18 cellular contexts compared by ENCODE assay signal in genomic region chr1:46798820-46799219, GRCh38. TPM values are rescaled to one million over a fixed set of nuclear protein-coding genes. Genes with fewer than 3 reads are reported as not detected.
A peak's percentile ranks its signal among the peaks of the same experiment; 100 is the strongest.
DNase-seq lines count a peak whose midpoint lies in the region; ATAC-seq and TF ChIP-seq lines count a peak whose summit lies in the region.
"Had no signal": no experiment of that assay in that cellular context is flagged by ENCODE, and none has a peak within 500 bp of the region (broad histone marks: within the 10 kb centered on the region; RNA-seq: fewer than 3 reads in every experiment).

Gene CYP4B1, plus strand, starts transcription at chr1:46799046. Its CDS starts 36 bp downstream, at chr1:46799082.

- peaks cover 0 to 3% of the 10 kb centered on the region in 2 donors for H3K9me3 Mint-ChIP-seq in effector memory CD8-positive, alpha-beta T cell
- H3K9me3 Mint-ChIP-seq: activated T-cell treated with anti-CD3 and anti-CD28 coated beads, Interleukin-2, amount 50 U/mL, for 72 hours; CD4-positive, alpha-beta T cell had no signal

- H3K9me3 ChIP-seq in left lung, result no peaks in the 10 kb centered on the region

- no peak within 1 kb of the TSS for H3K27ac Mint-ChIP-seq in effector memory CD8-positive, alpha-beta T cell
- H3K27ac Mint-ChIP-seq: CD4-positive, alpha-beta T cell had no signal

- ATAC-seq in left lung (peak; percentile 77), HG02623 (IDR thresholded peaks at IDR 0.05; ENCODE audit: unreplicated experiment) (no peak)
- ATAC-seq in effector memory CD8-positive, alpha-beta T cell (replicated peaks), result no peak
- ATAC-seq: activated T-cell treated with anti-CD3 and anti-CD28 coated beads, Interleukin-2, amount 50 U/mL, for 72 hours; HCT116 had no signal

- H3K27ac ChIP-seq in coronary artery, result peak within 1 kb of the TSS in 1 of 2 donors; percentile 69
- H3K27ac ChIP-seq in left lung, result peak within 1 kb of the TSS; percentile 5 to 33

- H3K4me3 Mint-ChIP-seq in effector memory CD8-positive, alpha-beta T cell, result no peak within 1 kb of the TSS
- H3K4me3 Mint-ChIP-seq: activated T-cell treated with anti-CD3 and anti-CD28 coated beads, Interleukin-2, amount 50 U/mL, for 72 hours; CD4-positive, alpha-beta T cell had no signal

- H3K36me3 ChIP-seq in left lung, result no peaks in the 10 kb centered on the region

- DNase-seq in GM03348 (ENCODE audit: low spot score) (peak; percentile 1), coronary artery (ENCODE audit: low spot score) (no peak), left lung (peak; percentile 80 to 82), SHP77 treated with DMSO at 0.1 percent for 48 hours (lab: John Stamatoyannopoulos, UW) (no peak), NCI-H1092 (lab: John Stamatoyannopoulos, UW) (no peak)
- DNase-seq in effector memory CD8-positive, alpha-beta T cell, result no peak
- DNase-seq: activated CD4-positive, alpha-beta T cell treated with anti-CD3 and anti-CD28 coated beads, Interleukin-2, amount 50 U/mL, for 4 hours; activated T-cell treated with anti-CD3 and anti-CD28 coated beads, Interleukin-2, amount 50 U/mL, for 72 hours; amniotic stem cell; CD4-positive, alpha-beta T cell; KG1; NCI-H1436 had no signal

- TF ChIP-seq CTCF in coronary artery (IDR thresholded peaks at IDR 0.05) (no peak), left lung (IDR thresholded peaks at IDR 0.05) (no peak), subcutaneous adipose tissue (IDR thresholded peaks at IDR 0.05; ENCODE audit: low read depth) (no peak)

- intact Hi-C loops in left lung (cut with DNase I), result no loop called here

- H3K4me1 Mint-ChIP-seq in effector memory CD8-positive, alpha-beta T cell (ENCODE audit: low read depth in 2 of 2), result no peaks in the 10 kb centered on the region

- peaks cover 3 to 9% of the 10 kb centered on the region in 2 donors for H3K4me1 ChIP-seq in left lung

- no peaks in the 10 kb centered on the region for H3K36me3 Mint-ChIP-seq in effector memory CD8-positive, alpha-beta T cell (ENCODE audit: insufficient read depth)

- H3K27me3 ChIP-seq in left lung, result no peaks in the 10 kb centered on the region

- peaks cover 41 to 45% of the 10 kb centered on the region in 2 donors for H3K27me3 Mint-ChIP-seq in effector memory CD8-positive, alpha-beta T cell

- H3K4me3 ChIP-seq in coronary artery, result peak within 1 kb of the TSS; percentile 60
- peak within 1 kb of the TSS; percentile 29 to 35 for H3K4me3 ChIP-seq in left lung

RNA-seq across cellular contexts. Expression of gene CYP4B1, which starts in this region (rescaled TPM):
- total RNA-seq in left lung (100 to 1,000 TPM in 1 of 2 donors, 10 to 100 TPM in 1; 53.8 to 417 TPM), subcutaneous adipose tissue (100 to 1,000 TPM; 224 to 730 (median 336) TPM)
- total RNA-seq: A673; activated T-cell treated with anti-CD3 and anti-CD28 coated beads, Interleukin-2, amount 50 U/mL, for 72 hours; CD4-positive, alpha-beta T cell; NCI-H460; OCI-LY7 had no signal

Comparison
In these comparisons a context has a peak if more than half of its experiments do, and no peak if none do; other contexts are left out.
1. DNase-seq: peak in GM03348 (single experiment) and left lung (2 of 2); none in coronary artery (single experiment), SHP77 treated with DMSO at 0.1 percent for 48 hours (single experiment), effector memory CD8-positive, alpha-beta T cell (0 of 3) and NCI-H1092 (single experiment).